Comparison of ENCODE assay signal across 17 cellular contexts in the genomic region with DNA sequence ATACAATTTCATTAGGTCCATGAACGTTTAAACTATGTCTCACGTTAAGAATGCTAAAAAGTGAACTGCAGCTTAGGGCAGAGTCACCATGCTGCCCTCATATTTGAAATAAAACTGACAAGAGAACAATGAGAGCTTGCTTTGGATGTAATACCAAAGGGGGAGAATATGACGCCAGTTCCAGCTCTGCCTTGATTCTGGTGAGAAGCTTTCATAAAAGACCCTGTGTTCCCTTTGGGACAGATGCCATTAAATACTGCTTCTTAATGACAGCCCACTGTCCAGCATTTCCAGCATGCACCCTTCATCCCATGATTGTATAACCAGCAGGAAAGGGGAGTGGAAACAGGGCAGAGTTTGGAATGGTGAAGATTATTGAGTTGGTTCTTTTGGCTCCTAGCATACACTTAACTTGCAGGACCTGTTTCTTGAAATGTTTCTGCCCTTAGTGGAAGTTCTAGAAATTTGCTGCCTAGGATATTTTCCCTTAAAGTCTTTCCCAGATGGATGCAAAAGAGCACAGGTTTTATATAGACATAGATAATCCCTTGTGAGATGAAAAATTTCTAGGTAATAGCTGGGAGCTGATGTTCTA.
"Had no signal": no experiment of that assay in that cellular context is flagged by ENCODE, and none has a peak within 500 bp of the region (broad histone marks: within the 10 kb centered on the region; RNA-seq: fewer than 3 reads in every experiment).

No MANE protein-coding gene starts in this region.

- H3K27me3 Mint-ChIP-seq: activated naive CD8-positive, alpha-beta T cell treated with anti-CD3 and anti-CD28 coated beads, Interleukin-2, amount 10 ng/mL, durations not matched to agents 7 days and 5 days; naive B cell; stimulated activated naive B cell treated with anti-CD40 and anti-IgM and Interleukin-4, amounts not matched to agents 10 μg/mL and 1 μg/mL and 100 μg/mL, for 72 hours; T-cell had no signal

- H3K4me3 Mint-ChIP-seq: activated naive CD8-positive, alpha-beta T cell treated with anti-CD3 and anti-CD28 coated beads, Interleukin-2, amount 10 ng/mL, durations not matched to agents 7 days and 5 days; naive B cell; stimulated activated naive B cell treated with anti-CD40 and anti-IgM and Interleukin-4, amounts not matched to agents 10 μg/mL and 1 μg/mL and 100 μg/mL, for 72 hours; T-cell; T-helper 2 cell treated with Interferon-gamma antibody and Interleukin-4, amounts not matched to agents 5 μg/mL and 100 μg/mL, for 36 hours; WTC11 had no signal

- DNase-seq: activated naive CD4-positive, alpha-beta T cell treated with Interleukin-2 at 50 U/mL for 16 hours; activated naive CD8-positive, alpha-beta T cell treated with anti-CD3 and anti-CD28 coated beads, Interleukin-2, amount 10 ng/mL, durations not matched to agents 7 days and 5 days; activated T-cell treated with anti-CD3 and anti-CD28 coated beads, Interleukin-2, amount 50 U/mL, for 48 hours; amniotic stem cell; effector CD4-positive, alpha-beta T cell; left colon; mesenchymal stem cell; naive B cell; occipital lobe; retina; sigmoid colon; stimulated activated CD4-positive, alpha-beta T cell treated with anti-CD3 and anti-CD28 coated beads, Interleukin-15, amount 100 ng/mL, for 24 hours; stimulated activated naive B cell treated with anti-CD40 and anti-IgM and Interleukin-4, amounts not matched to agents 10 μg/mL and 1 μg/mL and 100 μg/mL, for 72 hours; T-cell had no signal

- H3K4me1 Mint-ChIP-seq: WTC11 had no signal

- H3K27ac ChIP-seq: sigmoid colon had no signal

- ATAC-seq: esophagus mucosa; left colon; stimulated activated naive B cell treated with anti-CD40 and anti-IgM and Interleukin-4, amounts not matched to agents 10 μg/mL and 1 μg/mL and 100 μg/mL, for 72 hours; T-cell; WTC11 had no signal

- H3K27ac Mint-ChIP-seq: activated naive CD8-positive, alpha-beta T cell treated with anti-CD3 and anti-CD28 coated beads, Interleukin-2, amount 10 ng/mL, durations not matched to agents 7 days and 5 days; stimulated activated naive B cell treated with anti-CD40 and anti-IgM and Interleukin-4, amounts not matched to agents 10 μg/mL and 1 μg/mL and 100 μg/mL, for 72 hours; T-cell; T-helper 2 cell treated with Interferon-gamma antibody and Interleukin-4, amounts not matched to agents 5 μg/mL and 100 μg/mL, for 36 hours; WTC11 had no signal

- H3K9me3 Mint-ChIP-seq: activated naive CD8-positive, alpha-beta T cell treated with anti-CD3 and anti-CD28 coated beads, Interleukin-2, amount 10 ng/mL, durations not matched to agents 7 days and 5 days; T-cell; T-helper 2 cell treated with Interferon-gamma antibody and Interleukin-4, amounts not matched to agents 5 μg/mL and 100 μg/mL, for 36 hours had no signal
